ENCODE assay signal across 10 cellular contexts in genomic region chr2:134275058-134275862, GRCh38. TPM values are rescaled to one million over a fixed set of nuclear protein-coding genes. Genes with fewer than 3 reads are reported as not detected.
DNase-seq lines count a peak whose midpoint lies in the region; ATAC-seq and TF ChIP-seq lines count a peak whose summit lies in the region.
"Had no signal": no experiment of that assay in that cellular context is flagged by ENCODE, and none has a peak within 500 bp of the region (broad histone marks: within the 10 kb centered on the region; RNA-seq: fewer than 3 reads in every experiment).

No MANE protein-coding gene starts in this region.

- H3K4me3 Mint-ChIP-seq in CD8-positive, alpha-beta T cell: no peak overlapping the region
- H3K4me3 Mint-ChIP-seq: type B pancreatic cell had no signal

- 75 to 78% methylated on average over 7 of the region's 7 CpGs for WGBS in tibial nerve, 2 donors

- H3K9me3 Mint-ChIP-seq in CD8-positive, alpha-beta T cell: no peaks in the 10 kb centered on the region
- H3K9me3 Mint-ChIP-seq: type B pancreatic cell had no signal

- no peak overlapping the region for H3K27ac ChIP-seq in CD8-positive, alpha-beta T cell (ENCODE audit: low read depth, low read length)
- H3K27ac ChIP-seq in tibial nerve: no peak overlapping the region

- peaks cover 63% of the 10 kb centered on the region for H3K4me1 Mint-ChIP-seq in CD8-positive, alpha-beta T cell (ENCODE audit: low read depth)

- H3K9me3 ChIP-seq in CD8-positive, alpha-beta T cell (ENCODE audit: low read length): no peaks in the 10 kb centered on the region
- no peaks in the 10 kb centered on the region for H3K9me3 ChIP-seq in tibial nerve

- peak; percentile 52 for ATAC-seq in CD8-positive, alpha-beta T cell
- peak; percentile 88 for ATAC-seq in GM19324 (IDR thresholded peaks at IDR 0.05; ENCODE audit: low FRiP score, unreplicated experiment)
- ATAC-seq in HG02884 (IDR thresholded peaks at IDR 0.05; ENCODE audit: unreplicated experiment): peak; percentile 55

- H3K27me3 Mint-ChIP-seq in CD8-positive, alpha-beta T cell (ENCODE audit: low read depth): no peaks in the 10 kb centered on the region
- H3K27me3 Mint-ChIP-seq: type B pancreatic cell had no signal

- H3K27ac Mint-ChIP-seq in CD8-positive, alpha-beta T cell: peak overlapping the region; percentile 84
- H3K27ac Mint-ChIP-seq: type B pancreatic cell had no signal

- no peaks in the 10 kb centered on the region for H3K36me3 ChIP-seq in CD8-positive, alpha-beta T cell (ENCODE audit: insufficient read depth, low read length)
- peaks cover 0 to 13% (median 0%) of the 10 kb centered on the region in 3 donors for H3K36me3 ChIP-seq in tibial nerve

- no peaks in the 10 kb centered on the region for H3K4me1 ChIP-seq in CD8-positive, alpha-beta T cell (ENCODE audit: insufficient read depth, low read length)
- peaks cover 0 to 12% (median 8%) of the 10 kb centered on the region in 4 donors for H3K4me1 ChIP-seq in tibial nerve

- peaks cover 68% of the 10 kb centered on the region for H3K36me3 Mint-ChIP-seq in CD8-positive, alpha-beta T cell

- CTCF ChIA-PET in CD8-positive, alpha-beta T cell (lab: Charles Lee): interaction anchor here (1.0 to 1.6 kb wide), 3 partner anchors 29 to 155 kb away, joined by 3 to 4 read pairs (median 3); no protein-coding TSS in a partner anchor

- peak in 1 of 7 experiments; percentile 28 for DNase-seq in CD8-positive, alpha-beta T cell
- DNase-seq in NAMALWA (ENCODE audit: low spot score) (peak; percentile 94), activated T-cell treated with anti-CD3 and anti-CD28 coated beads for 4 hours (no peak), NCI-H2171 treated with DMSO at 0.1 percent for 48 hours (lab: John Stamatoyannopoulos, UW) (no peak), tibial nerve (ENCODE audit: low spot score in 2 of 2) (no peak)
- no peak for DNase-seq in activated CD4-positive, alpha-beta T cell treated with anti-CD3 and anti-CD28 coated beads, Interleukin-2, amount 50 U/mL, for 48 hours
- DNase-seq: mammary epithelial cell had no signal

- H3K27me3 ChIP-seq in CD8-positive, alpha-beta T cell (ENCODE audit: insufficient read depth, low read length): no peaks in the 10 kb centered on the region
- H3K27me3 ChIP-seq in tibial nerve: no peaks in the 10 kb centered on the region

- no peak for TF ChIP-seq CTCF in CD8-positive, alpha-beta T cell (IDR thresholded peaks at IDR 0.05)
- no peak for TF ChIP-seq CTCF in tibial nerve (IDR thresholded peaks at IDR 0.05)

- no peak for TF ChIP-seq POLR2A in tibial nerve (IDR thresholded peaks at IDR 0.05)

- intact Hi-C loops in CD8-positive, alpha-beta T cell (cut with DNase I, micrococcal nuclease): no loop called here

- no peak for TF ChIP-seq EP300 in tibial nerve (IDR thresholded peaks at IDR 0.05)

- POLR2A ChIA-PET in CD8-positive, alpha-beta T cell (lab: Charles Lee): interaction anchor here (0.9 to 2.0 kb wide), 2 partner anchors 14 to 46 kb away, joined by 3 to 8 read pairs; no protein-coding TSS in a partner anchor

- H3K4me3 ChIP-seq in CD8-positive, alpha-beta T cell (ENCODE audit: low read depth, low read length): no peak overlapping the region
- H3K4me3 ChIP-seq in tibial nerve: no peak overlapping the region

RNA-seq across cellular contexts. Expression of gene MGAT5, which starts 21.4 kb away (rescaled TPM):
- total RNA-seq in CD8-positive, alpha-beta T cell: 10 to 100 TPM; 49.6 to 52.9 TPM
- 10 to 100 TPM; 34.1 to 47.5 (median 42.6) TPM for total RNA-seq in tibial nerve
